In the genomic region with DNA sequence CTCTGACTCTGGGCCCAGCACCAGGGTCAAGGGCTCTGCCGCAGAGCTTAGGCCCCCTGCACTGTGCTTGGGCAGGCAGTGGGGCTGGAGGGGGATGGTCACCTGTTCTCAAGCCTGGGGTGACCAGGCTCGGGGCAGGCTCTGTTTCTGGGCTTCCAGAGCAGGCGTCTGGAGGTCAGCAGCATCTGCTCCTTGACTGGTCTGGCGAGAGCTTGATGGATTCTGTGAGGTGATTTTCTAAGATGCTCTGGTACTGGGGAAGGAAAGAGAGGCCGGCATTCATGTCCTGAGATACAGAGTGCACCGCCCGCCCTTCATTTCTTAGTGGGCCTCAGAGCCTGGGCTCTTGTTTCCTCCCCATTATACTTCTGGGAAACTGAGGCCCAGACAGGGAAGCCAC, we compare ENCODE assay signal across 15 cellular contexts. TPM values are rescaled to one million over a fixed set of nuclear protein-coding genes. Genes with fewer than 3 reads are reported as not detected.
DNase-seq lines count a peak whose midpoint lies in the region; ATAC-seq and TF ChIP-seq lines count a peak whose summit lies in the region.
"Had no signal": no experiment of that assay in that cellular context is flagged by ENCODE, and none has a peak within 500 bp of the region (broad histone marks: within the 10 kb centered on the region; RNA-seq: fewer than 3 reads in every experiment).

No MANE protein-coding gene starts in this region.

- no peak overlapping the region for H3K9ac ChIP-seq in neuronal stem cell (ENCODE audit: low read depth, low read length, poor library complexity)
- H3K9ac ChIP-seq: GM23248 had no signal

- peak overlapping the region; percentile 50 for H3K18ac ChIP-seq in neuronal stem cell (ENCODE audit: low read length)

- POLR2A ChIA-PET in RWPE1 (lab: Yijun Ruan, JAX; ENCODE audit: low non-redundant PET), result interaction anchor here (0.6 kb wide), 1 partner anchor 199 kb away, joined by 3 read pairs; no protein-coding TSS in a partner anchor

- H3K9me3 Mint-ChIP-seq in CD14-positive monocyte, result peaks cover 0 to 3% (median 2%) of the 10 kb centered on the region in 7 donors
- H3K9me3 Mint-ChIP-seq: CD4-positive, alpha-beta T cell had no signal

- no peak overlapping the region for H3K14ac ChIP-seq in neuronal stem cell (ENCODE audit: low read length)

- H2BK15ac ChIP-seq in neuronal stem cell (ENCODE audit: low read length), result peak overlapping the region; percentile 40

- H3K4ac ChIP-seq in neuronal stem cell (ENCODE audit: low read length), result no peak overlapping the region

- peaks cover 7% of the 10 kb centered on the region for H3K4me1 Mint-ChIP-seq in CD14-positive monocyte

- no peak overlapping the region for H3K4me2 ChIP-seq in neuronal stem cell (ENCODE audit: insufficient read depth, low read length, poor library complexity, severe bottlenecking)

- H3K4me3 Mint-ChIP-seq in CD14-positive monocyte, result no peak overlapping the region
- H3K4me3 Mint-ChIP-seq: CD4-positive, alpha-beta T cell; IgD-negative memory B cell had no signal

- peaks cover 0 to 4% of the 10 kb centered on the region in 2 donors for H3K36me3 Mint-ChIP-seq in CD14-positive monocyte
- H3K36me3 Mint-ChIP-seq: IgD-negative memory B cell had no signal

- intact Hi-C loops in CD14-positive monocyte (cut with micrococcal nuclease), result loop anchor here in 1 of 2 donors (5.0 kb wide), 1 partner anchor 186 kb away; no protein-coding TSS in a partner anchor
- intact Hi-C loops in upper lobe of right lung (cut with DNase I), result loop anchor here (5.0 kb wide), 2 partner anchors 61 to 181 kb away; no protein-coding TSS in a partner anchor

- no peak overlapping the region for H2BK12ac ChIP-seq in neuronal stem cell (ENCODE audit: low read length)

- no peak overlapping the region for H4K91ac ChIP-seq in neuronal stem cell (ENCODE audit: low read depth, low read length, poor library complexity)

- no peak for TF ChIP-seq CTCF in CD14-positive monocyte (IDR thresholded peaks at IDR 0.05)
- TF ChIP-seq CTCF in RWPE1 (conservative IDR thresholded peaks at IDR 0.05; ENCODE audit: low read depth), result no peak
- TF ChIP-seq CTCF in upper lobe of right lung (IDR thresholded peaks at IDR 0.05), result no peak

- no peak overlapping the region for H2BK120ac ChIP-seq in neuronal stem cell (ENCODE audit: low read depth, low read length)

- no peak overlapping the region for H3K27ac Mint-ChIP-seq in CD14-positive monocyte
- H3K27ac Mint-ChIP-seq: CD4-positive, alpha-beta T cell; IgD-negative memory B cell had no signal

- peaks cover 0 to 2% (median 1%) of the 10 kb centered on the region in 3 donors for H3K27me3 Mint-ChIP-seq in CD14-positive monocyte (ENCODE audit: low read depth in 3 of 3)
- H3K27me3 Mint-ChIP-seq: IgD-negative memory B cell had no signal

- H3K79me1 ChIP-seq in neuronal stem cell (ENCODE audit: low read depth, low read length), result no peaks in the 10 kb centered on the region

- no peak overlapping the region for H2AFZ ChIP-seq in neuronal stem cell (ENCODE audit: low read length)
- H2AFZ ChIP-seq: GM23248 had no signal

- no peak overlapping the region for H2BK5ac ChIP-seq in neuronal stem cell (ENCODE audit: low read length)

- ATAC-seq in upper lobe of right lung (no peak), GM18907 (IDR thresholded peaks at IDR 0.05; ENCODE audit: unreplicated experiment) (no peak), HG03432 (IDR thresholded peaks at IDR 0.05; ENCODE audit: unreplicated experiment) (no peak)
- ATAC-seq: HepG2 had no signal

- CTCF ChIA-PET in RWPE1 (lab: Yijun Ruan, JAX), result interaction anchor here (2.1 to 12.2 kb wide), 6 partner anchors 29 to 185 kb away, joined by 9 to 406 read pairs (median 60); a partner anchor contains a TSS

- H3K4me3 ChIP-seq in neuronal stem cell (ENCODE audit: low read length in 2 of 2), result no peak overlapping the region
- H3K4me3 ChIP-seq in upper lobe of right lung, result no peak overlapping the region
- H3K4me3 ChIP-seq: GM23248 had no signal

- H2AK5ac ChIP-seq in neuronal stem cell (ENCODE audit: low read depth, low read length), result peak overlapping the region; percentile 48

- H3K27me3 ChIP-seq in neuronal stem cell (ENCODE audit: control insufficient read depth in 3 of 3, insufficient read depth in 3 of 3, low read depth in 1 of 3, low read length in 3 of 3), result no peaks in the 10 kb centered on the region
- H3K27me3 ChIP-seq in upper lobe of right lung, result no peaks in the 10 kb centered on the region
- H3K27me3 ChIP-seq: BE2C had no signal

- H3K9me3 ChIP-seq in neuronal stem cell (replicated peaks in 1 of 2; ENCODE audit: control insufficient read depth in 2 of 2, insufficient read depth in 1 of 2, low read depth in 1 of 2, low read length in 2 of 2) (peaks cover 0 to 11% of the 10 kb centered on the region in 2 donors), upper lobe of right lung (no peaks in the 10 kb centered on the region)
- H3K9me3 ChIP-seq: BE2C, Caco-2 had no signal

- DNase-seq in CD14-positive monocyte (ENCODE audit: low spot score) (peak; percentile 26), RWPE1 (ENCODE audit: low spot score) (no peak), neuronal stem cell (ENCODE audit: low spot score) (no peak), upper lobe of right lung (peak; percentile 48)
- DNase-seq: ACHN; BE2C; C1 segment of cervical spinal cord; Caco-2; CD4-positive, alpha-beta T cell; GM23248; HCEC 1CT had no signal

- H4K8ac ChIP-seq in neuronal stem cell (ENCODE audit: low read depth, low read length), result no peak overlapping the region

- H3K23ac ChIP-seq in neuronal stem cell (ENCODE audit: low read depth, low read length, poor library complexity), result peak overlapping the region; percentile 28

- H3K27ac ChIP-seq in RWPE1, result peak overlapping the region; percentile 49
- no peak overlapping the region for H3K27ac ChIP-seq in neuronal stem cell (replicated peaks; ENCODE audit: low read length)
- H3K27ac ChIP-seq in upper lobe of right lung, result no peak overlapping the region
- H3K27ac ChIP-seq: GM23248 had no signal

- H3K36me3 ChIP-seq in neuronal stem cell (replicated peaks in 1 of 2; ENCODE audit: control insufficient read depth in 2 of 2, insufficient read depth in 2 of 2, low read length in 2 of 2) (no peaks in the 10 kb centered on the region), upper lobe of right lung (no peaks in the 10 kb centered on the region)
- H3K36me3 ChIP-seq: BE2C had no signal

- peaks cover 9 to 10% of the 10 kb centered on the region in 2 donors for H3K4me1 ChIP-seq in neuronal stem cell (ENCODE audit: control insufficient read depth in 2 of 2, insufficient read depth in 1 of 2, low read depth in 1 of 2, low read length in 2 of 2)
- H3K4me1 ChIP-seq in upper lobe of right lung, result peaks cover 10% of the 10 kb centered on the region

- no CpG with 5 or more reads among the region's 7 CpGs for WGBS in neuronal stem cell (ENCODE audit: extremely low coverage in 2 of 2, insufficient read length in 2 of 2, insufficient replicate concordance in 1 of 2), 2 donors

RNA-seq across cellular contexts. Expression of a gene that starts 24.5 kb away (rescaled TPM):
- polyA plus RNA-seq in CD14-positive monocyte, result under 1 TPM; 0.41 to 0.52 TPM
- polyA plus RNA-seq in neuronal stem cell (2013, experiment 1 of 2), result 0.26 TPM
- 0.35 TPM for polyA plus RNA-seq in neuronal stem cell (2013, experiment 2 of 2)
- 7.0 TPM for total RNA-seq in upper lobe of right lung
- total RNA-seq: Caco-2 had no signal
- polyA plus RNA-seq: IgD-negative memory B cell had no signal

RNA-seq across cellular contexts. Expression of a gene that starts 35.4 kb away (rescaled TPM):
- not detected for polyA plus RNA-seq in CD14-positive monocyte
- polyA plus RNA-seq in neuronal stem cell (2013, experiment 1 of 2), result 0.03 TPM
- polyA plus RNA-seq in neuronal stem cell (2013, experiment 2 of 2), result 0.03 TPM
- total RNA-seq in upper lobe of right lung, result 21.7 TPM
- total RNA-seq: Caco-2; CD4-positive, alpha-beta T cell; GM23248 had no signal
- polyA plus RNA-seq: GM23248, IgD-negative memory B cell had no signal

RNA-seq across cellular contexts. Expression of a gene that starts 45.0 kb away (rescaled TPM):
- not detected for polyA plus RNA-seq in CD14-positive monocyte
- not detected for polyA plus RNA-seq in neuronal stem cell (2013, experiment 1 of 2)
- polyA plus RNA-seq in neuronal stem cell (2013, experiment 2 of 2), result not detected
- total RNA-seq in upper lobe of right lung, result 85.8 TPM
- total RNA-seq: CD4-positive, alpha-beta T cell; GM23248 had no signal
- polyA plus RNA-seq: GM23248, IgD-negative memory B cell had no signal

Comparison
In these comparisons a context has a peak if more than half of its experiments do, and no peak if none do; other contexts are left out.
1. DNase-seq: peak in CD14-positive monocyte (single experiment) and upper lobe of right lung (single experiment); none in RWPE1 (single experiment) and neuronal stem cell (single experiment).